In genomic region chr4:145829629-145830395, GRCh38 we compare ENCODE assay signal across 9 cellular contexts.
DNase-seq lines count a peak whose midpoint lies in the region; ATAC-seq and TF ChIP-seq lines count a peak whose summit lies in the region.
"Had no signal": no experiment of that assay in that cellular context is flagged by ENCODE, and none has a peak within 500 bp of the region (broad histone marks: within the 10 kb centered on the region; RNA-seq: fewer than 3 reads in every experiment).

No MANE protein-coding gene starts in this region.

- peak overlapping the region; percentile 90 for H3K27ac Mint-ChIP-seq in CD8-positive, alpha-beta T cell
- H3K27ac Mint-ChIP-seq in activated naive CD8-positive, alpha-beta T cell treated with anti-CD3 and anti-CD28 coated beads for 36 hours, result peak overlapping the region; percentile 87

- H3K27me3 Mint-ChIP-seq in CD8-positive, alpha-beta T cell (ENCODE audit: low read depth), result no peaks in the 10 kb centered on the region
- no peaks in the 10 kb centered on the region for H3K27me3 Mint-ChIP-seq in activated naive CD8-positive, alpha-beta T cell treated with anti-CD3 and anti-CD28 coated beads for 36 hours

- peaks cover 34% of the 10 kb centered on the region for H3K36me3 Mint-ChIP-seq in CD8-positive, alpha-beta T cell
- H3K36me3 Mint-ChIP-seq in activated naive CD8-positive, alpha-beta T cell treated with anti-CD3 and anti-CD28 coated beads for 36 hours, result peaks cover 58% of the 10 kb centered on the region

- H3K4me1 ChIP-seq in CD8-positive, alpha-beta T cell (ENCODE audit: insufficient read depth, low read length), result peaks cover 16% of the 10 kb centered on the region

- no peaks in the 10 kb centered on the region for H3K36me3 ChIP-seq in CD8-positive, alpha-beta T cell (ENCODE audit: insufficient read depth, low read length)

- H3K4me3 ChIP-seq in CD8-positive, alpha-beta T cell (ENCODE audit: low read depth, low read length), result no peak overlapping the region

- H3K4me3 Mint-ChIP-seq in CD8-positive, alpha-beta T cell, result peak overlapping the region; percentile 75
- peak overlapping the region; percentile 32 for H3K4me3 Mint-ChIP-seq in activated naive CD8-positive, alpha-beta T cell treated with anti-CD3 and anti-CD28 coated beads for 36 hours

- H3K9me3 ChIP-seq in CD8-positive, alpha-beta T cell (ENCODE audit: low read length), result no peaks in the 10 kb centered on the region

- POLR2A ChIA-PET in CD8-positive, alpha-beta T cell (lab: Charles Lee), result no interaction called here
- POLR2A ChIA-PET in RWPE1 (lab: Yijun Ruan, JAX; ENCODE audit: low non-redundant PET), result no interaction called here

- ATAC-seq in CD8-positive, alpha-beta T cell, result peak; percentile 54
- ATAC-seq in GM19395 (IDR thresholded peaks at IDR 0.05; ENCODE audit: unreplicated experiment), result peak; percentile 46
- ATAC-seq in HG03095 (IDR thresholded peaks at IDR 0.05; ENCODE audit: unreplicated experiment), result peak; percentile 46
- ATAC-seq in left colon, result no peak

- H3K27me3 ChIP-seq in CD8-positive, alpha-beta T cell (ENCODE audit: insufficient read depth, low read length), result no peaks in the 10 kb centered on the region

- no peaks in the 10 kb centered on the region for H3K9me3 Mint-ChIP-seq in CD8-positive, alpha-beta T cell
- H3K9me3 Mint-ChIP-seq in activated naive CD8-positive, alpha-beta T cell treated with anti-CD3 and anti-CD28 coated beads for 36 hours, result peaks cover 1% of the 10 kb centered on the region

- intact Hi-C loops in CD8-positive, alpha-beta T cell (cut with DNase I, micrococcal nuclease), result loop anchor here in 1 of 2 experiments (5.0 kb wide), 1 partner anchor 32 kb away; no protein-coding TSS in a partner anchor
- intact Hi-C loops in left colon (cut with DNase I, micrococcal nuclease), result no loop called here

- CTCF ChIA-PET in CD8-positive, alpha-beta T cell (lab: Charles Lee), result interaction anchor here (0.8 kb wide), 1 partner anchor 10 kb away, joined by 3 read pairs; no protein-coding TSS in a partner anchor
- CTCF ChIA-PET in RWPE1 (lab: Yijun Ruan, JAX), result no interaction called here

- peaks cover 36% of the 10 kb centered on the region for H3K4me1 Mint-ChIP-seq in CD8-positive, alpha-beta T cell (ENCODE audit: low read depth)
- peaks cover 43% of the 10 kb centered on the region for H3K4me1 Mint-ChIP-seq in activated naive CD8-positive, alpha-beta T cell treated with anti-CD3 and anti-CD28 coated beads for 36 hours

- no peak for TF ChIP-seq CTCF in CD8-positive, alpha-beta T cell (IDR thresholded peaks at IDR 0.05)
- TF ChIP-seq CTCF in RWPE1 (conservative IDR thresholded peaks at IDR 0.05; ENCODE audit: low read depth), result no peak

- no peak overlapping the region for H3K27ac ChIP-seq in CD8-positive, alpha-beta T cell (ENCODE audit: low read depth, low read length)
- H3K27ac ChIP-seq in RWPE1, result no peak overlapping the region

- DNase-seq in CD8-positive, alpha-beta T cell, result peak in 1 of 7 experiments; percentile 25
- peak; percentile 53 for DNase-seq in activated naive CD8-positive, alpha-beta T cell treated with anti-CD3 and anti-CD28 coated beads for 36 hours
- DNase-seq in GOT3 (lab: John Stamatoyannopoulos, UW), result no peak
- no peak for DNase-seq in left colon
- DNase-seq in NOMO-1 treated with dmso at 0.1 percent for 144 hours (lab: John Stamatoyannopoulos, UW; ENCODE audit: unreplicated experiment), result no peak
- DNase-seq in RWPE1 (ENCODE audit: low spot score), result no peak
- DNase-seq: DMS79 treated with DMSO at 0.1 percent for 48 hours had no signal
